1 cellular context compared by ENCODE assay signal in the genomic region with DNA sequence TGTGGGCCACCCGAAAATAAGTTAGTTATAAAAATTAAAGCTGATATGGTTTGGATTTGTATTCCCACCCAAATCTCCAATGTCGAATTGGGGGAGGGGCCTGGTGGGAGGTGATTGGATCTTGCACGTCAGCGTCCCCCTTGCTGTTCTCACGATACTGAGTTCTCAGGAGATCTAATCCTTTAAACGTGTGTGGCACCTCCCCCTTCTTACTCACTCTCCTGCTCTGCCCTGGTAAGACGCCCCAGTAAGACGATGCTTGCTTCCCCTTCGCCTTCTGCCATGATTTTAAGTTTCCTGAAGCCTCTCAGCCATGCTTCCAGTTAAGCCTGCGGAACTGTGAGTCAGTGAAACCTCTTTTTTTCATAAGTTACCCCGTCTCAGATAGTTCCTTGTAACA.
A peak's percentile ranks its signal among the peaks of the same experiment; 100 is the strongest.
TF ChIP-seq lines count a peak whose summit lies in the region.

No MANE protein-coding gene starts in this region.

TF ChIP-seq in H1, 55 proteins besides CTCF, POLR2A, EP300 and RAD21:
- TF ChIP-seq CHD2 (IDR thresholded peaks at IDR 0.05; ENCODE audit: low read length) (peak; percentile 65; the same call in 1 of the 2 replicates), TBP (IDR thresholded peaks at IDR 0.05; ENCODE audit: low read depth, low read length) (0 out of 2 replicates have a peak, but pooled peaks have one; percentile 26), JUND (IDR thresholded peaks at IDR 0.05; ENCODE audit: low read length) (no peak)
